In the genomic region with DNA sequence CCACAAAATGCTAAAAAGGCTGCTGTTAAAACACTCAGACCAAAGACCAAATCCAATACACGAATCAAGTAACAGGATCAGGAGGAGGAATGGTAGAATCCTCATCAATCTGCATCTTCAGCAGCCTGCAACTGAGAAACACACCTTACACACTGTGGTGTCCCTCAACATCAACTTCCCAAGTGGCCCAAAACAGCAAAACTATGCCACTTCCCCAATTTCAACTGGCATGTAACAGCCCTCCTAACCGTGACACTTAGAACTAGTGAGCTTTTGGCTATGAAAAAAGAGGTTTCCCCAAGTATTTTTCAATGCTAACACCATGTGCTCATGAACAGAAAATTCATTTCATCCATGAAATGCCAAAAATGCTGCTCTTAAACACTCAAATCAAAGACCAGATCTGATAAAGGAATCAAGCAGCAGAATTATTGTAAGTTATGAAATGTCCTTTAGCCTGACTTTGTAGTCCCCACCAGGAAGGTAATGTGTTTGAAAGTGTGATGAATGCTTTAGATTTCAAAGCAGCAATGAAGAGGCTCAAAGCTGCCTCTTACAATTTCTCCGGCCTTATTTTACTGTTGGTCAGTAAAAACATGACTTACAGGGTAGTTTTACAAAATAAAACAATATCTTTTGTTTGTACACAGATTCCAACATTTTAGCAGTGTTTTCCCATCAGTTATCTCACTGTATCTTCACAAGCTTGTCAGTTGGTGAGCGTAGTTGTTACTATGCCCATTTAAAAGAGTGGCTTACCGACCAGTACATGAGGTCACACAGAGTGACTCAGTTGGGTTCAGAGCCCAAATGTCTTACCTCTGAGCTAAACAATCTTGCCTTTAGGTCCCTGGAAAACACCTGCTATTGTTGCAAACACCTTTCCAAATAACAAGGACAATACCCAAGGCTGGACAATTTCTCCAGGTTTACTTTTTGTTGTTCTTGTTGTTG, we compare ENCODE assay signal across 1 cellular context.
TF ChIP-seq lines count a peak whose summit lies in the region.

No MANE protein-coding gene starts in this region.

TF ChIP-seq in H1, 55 proteins besides CTCF, POLR2A, EP300 and RAD21 (continued from another document):
- TF ChIP-seq, protein P1, sequence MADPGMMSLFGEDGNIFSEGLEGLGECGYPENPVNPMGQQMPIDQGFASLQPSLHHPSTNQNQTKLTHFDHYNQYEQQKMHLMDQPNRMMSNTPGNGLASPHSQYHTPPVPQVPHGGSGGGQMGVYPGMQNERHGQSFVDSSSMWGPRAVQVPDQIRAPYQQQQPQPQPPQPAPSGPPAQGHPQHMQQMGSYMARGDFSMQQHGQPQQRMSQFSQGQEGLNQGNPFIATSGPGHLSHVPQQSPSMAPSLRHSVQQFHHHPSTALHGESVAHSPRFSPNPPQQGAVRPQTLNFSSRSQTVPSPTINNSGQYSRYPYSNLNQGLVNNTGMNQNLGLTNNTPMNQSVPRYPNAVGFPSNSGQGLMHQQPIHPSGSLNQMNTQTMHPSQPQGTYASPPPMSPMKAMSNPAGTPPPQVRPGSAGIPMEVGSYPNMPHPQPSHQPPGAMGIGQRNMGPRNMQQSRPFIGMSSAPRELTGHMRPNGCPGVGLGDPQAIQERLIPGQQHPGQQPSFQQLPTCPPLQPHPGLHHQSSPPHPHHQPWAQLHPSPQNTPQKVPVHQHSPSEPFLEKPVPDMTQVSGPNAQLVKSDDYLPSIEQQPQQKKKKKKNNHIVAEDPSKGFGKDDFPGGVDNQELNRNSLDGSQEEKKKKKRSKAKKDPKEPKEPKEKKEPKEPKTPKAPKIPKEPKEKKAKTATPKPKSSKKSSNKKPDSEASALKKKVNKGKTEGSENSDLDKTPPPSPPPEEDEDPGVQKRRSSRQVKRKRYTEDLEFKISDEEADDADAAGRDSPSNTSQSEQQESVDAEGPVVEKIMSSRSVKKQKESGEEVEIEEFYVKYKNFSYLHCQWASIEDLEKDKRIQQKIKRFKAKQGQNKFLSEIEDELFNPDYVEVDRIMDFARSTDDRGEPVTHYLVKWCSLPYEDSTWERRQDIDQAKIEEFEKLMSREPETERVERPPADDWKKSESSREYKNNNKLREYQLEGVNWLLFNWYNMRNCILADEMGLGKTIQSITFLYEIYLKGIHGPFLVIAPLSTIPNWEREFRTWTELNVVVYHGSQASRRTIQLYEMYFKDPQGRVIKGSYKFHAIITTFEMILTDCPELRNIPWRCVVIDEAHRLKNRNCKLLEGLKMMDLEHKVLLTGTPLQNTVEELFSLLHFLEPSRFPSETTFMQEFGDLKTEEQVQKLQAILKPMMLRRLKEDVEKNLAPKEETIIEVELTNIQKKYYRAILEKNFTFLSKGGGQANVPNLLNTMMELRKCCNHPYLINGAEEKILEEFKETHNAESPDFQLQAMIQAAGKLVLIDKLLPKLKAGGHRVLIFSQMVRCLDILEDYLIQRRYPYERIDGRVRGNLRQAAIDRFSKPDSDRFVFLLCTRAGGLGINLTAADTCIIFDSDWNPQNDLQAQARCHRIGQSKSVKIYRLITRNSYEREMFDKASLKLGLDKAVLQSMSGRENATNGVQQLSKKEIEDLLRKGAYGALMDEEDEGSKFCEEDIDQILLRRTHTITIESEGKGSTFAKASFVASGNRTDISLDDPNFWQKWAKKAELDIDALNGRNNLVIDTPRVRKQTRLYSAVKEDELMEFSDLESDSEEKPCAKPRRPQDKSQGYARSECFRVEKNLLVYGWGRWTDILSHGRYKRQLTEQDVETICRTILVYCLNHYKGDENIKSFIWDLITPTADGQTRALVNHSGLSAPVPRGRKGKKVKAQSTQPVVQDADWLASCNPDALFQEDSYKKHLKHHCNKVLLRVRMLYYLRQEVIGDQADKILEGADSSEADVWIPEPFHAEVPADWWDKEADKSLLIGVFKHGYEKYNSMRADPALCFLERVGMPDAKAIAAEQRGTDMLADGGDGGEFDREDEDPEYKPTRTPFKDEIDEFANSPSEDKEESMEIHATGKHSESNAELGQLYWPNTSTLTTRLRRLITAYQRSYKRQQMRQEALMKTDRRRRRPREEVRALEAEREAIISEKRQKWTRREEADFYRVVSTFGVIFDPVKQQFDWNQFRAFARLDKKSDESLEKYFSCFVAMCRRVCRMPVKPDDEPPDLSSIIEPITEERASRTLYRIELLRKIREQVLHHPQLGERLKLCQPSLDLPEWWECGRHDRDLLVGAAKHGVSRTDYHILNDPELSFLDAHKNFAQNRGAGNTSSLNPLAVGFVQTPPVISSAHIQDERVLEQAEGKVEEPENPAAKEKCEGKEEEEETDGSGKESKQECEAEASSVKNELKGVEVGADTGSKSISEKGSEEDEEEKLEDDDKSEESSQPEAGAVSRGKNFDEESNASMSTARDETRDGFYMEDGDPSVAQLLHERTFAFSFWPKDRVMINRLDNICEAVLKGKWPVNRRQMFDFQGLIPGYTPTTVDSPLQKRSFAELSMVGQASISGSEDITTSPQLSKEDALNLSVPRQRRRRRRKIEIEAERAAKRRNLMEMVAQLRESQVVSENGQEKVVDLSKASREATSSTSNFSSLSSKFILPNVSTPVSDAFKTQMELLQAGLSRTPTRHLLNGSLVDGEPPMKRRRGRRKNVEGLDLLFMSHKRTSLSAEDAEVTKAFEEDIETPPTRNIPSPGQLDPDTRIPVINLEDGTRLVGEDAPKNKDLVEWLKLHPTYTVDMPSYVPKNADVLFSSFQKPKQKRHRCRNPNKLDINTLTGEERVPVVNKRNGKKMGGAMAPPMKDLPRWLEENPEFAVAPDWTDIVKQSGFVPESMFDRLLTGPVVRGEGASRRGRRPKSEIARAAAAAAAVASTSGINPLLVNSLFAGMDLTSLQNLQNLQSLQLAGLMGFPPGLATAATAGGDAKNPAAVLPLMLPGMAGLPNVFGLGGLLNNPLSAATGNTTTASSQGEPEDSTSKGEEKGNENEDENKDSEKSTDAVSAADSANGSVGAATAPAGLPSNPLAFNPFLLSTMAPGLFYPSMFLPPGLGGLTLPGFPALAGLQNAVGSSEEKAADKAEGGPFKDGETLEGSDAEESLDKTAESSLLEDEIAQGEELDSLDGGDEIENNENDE (IDR thresholded peaks at IDR 0.05; ENCODE audit: insufficient replicate concordance, low read length): no peak
- TF ChIP-seq, protein P2, sequence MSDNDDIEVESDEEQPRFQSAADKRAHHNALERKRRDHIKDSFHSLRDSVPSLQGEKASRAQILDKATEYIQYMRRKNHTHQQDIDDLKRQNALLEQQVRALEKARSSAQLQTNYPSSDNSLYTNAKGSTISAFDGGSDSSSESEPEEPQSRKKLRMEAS (IDR thresholded peaks at IDR 0.05): no peak
- TF ChIP-seq SRF (IDR thresholded peaks at IDR 0.05; ENCODE audit: low read depth, low read length) (no peak), CHD2 (IDR thresholded peaks at IDR 0.05; ENCODE audit: low read length) (no peak), NRF1 (IDR thresholded peaks at IDR 0.05; ENCODE audit: low read depth, low read length) (no peak), SIN3A (conservative IDR thresholded peaks at IDR 0.05 in 1 of 2, IDR thresholded peaks at IDR 0.05 in 1 of 2; ENCODE audit: low read depth in 1 of 2, low read length in 2 of 2) (no peak), CEBPB (IDR thresholded peaks at IDR 0.05; ENCODE audit: low read depth, low read length) (no peak), CHD1 (IDR thresholded peaks at IDR 0.05; ENCODE audit: low read depth, low read length) (no peak), BRCA1 (IDR thresholded peaks at IDR 0.05; ENCODE audit: low read depth, low read length) (no peak)
- TF ChIP-seq, protein P3, sequence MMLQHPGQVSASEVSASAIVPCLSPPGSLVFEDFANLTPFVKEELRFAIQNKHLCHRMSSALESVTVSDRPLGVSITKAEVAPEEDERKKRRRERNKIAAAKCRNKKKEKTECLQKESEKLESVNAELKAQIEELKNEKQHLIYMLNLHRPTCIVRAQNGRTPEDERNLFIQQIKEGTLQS (IDR thresholded peaks at IDR 0.05; ENCODE audit: insufficient read depth, low read depth, low read length): no peak
